In the genomic region with DNA sequence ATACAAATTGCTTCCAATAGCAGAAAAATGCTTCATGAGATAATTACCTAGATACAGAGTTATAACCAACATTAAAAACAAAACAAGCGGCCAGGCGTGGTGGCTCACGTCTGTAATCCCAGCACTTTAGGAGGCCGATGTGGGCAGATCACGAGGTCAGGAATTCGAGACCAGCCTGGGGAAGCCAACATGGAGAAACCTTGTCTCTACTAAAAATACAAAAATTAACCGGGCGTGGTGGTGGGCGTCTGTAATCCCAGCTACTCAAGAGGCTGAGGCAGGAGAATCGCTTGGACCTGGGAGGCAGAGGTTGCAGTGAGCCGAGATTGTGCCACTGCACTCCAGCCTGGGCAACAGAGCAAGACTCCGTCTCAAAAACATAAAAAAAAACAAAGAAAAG, we compare ENCODE assay signal across 1 cellular context. TPM values are rescaled to one million over a fixed set of nuclear protein-coding genes. Genes with fewer than 3 reads are reported as not detected.
"Had no signal": no experiment of that assay in that cellular context is flagged by ENCODE, and none has a peak within 500 bp of the region (broad histone marks: within the 10 kb centered on the region; RNA-seq: fewer than 3 reads in every experiment).

No MANE protein-coding gene starts in this region.

RNA-seq across cellular contexts. Expression of gene KIFC1, which starts 28.1 kb away (rescaled TPM):
- total RNA-seq: ascending aorta had no signal
